ENCODE assay signal across 20 cellular contexts in genomic region chr5:140468188-140468587, GRCh38.
DNase-seq lines count a peak whose midpoint lies in the region; ATAC-seq, FAIRE-seq and TF ChIP-seq lines count a peak whose summit lies in the region.
"Had no signal": no experiment of that assay in that cellular context is flagged by ENCODE, and none has a peak within 500 bp of the region (broad histone marks: within the 10 kb centered on the region; RNA-seq: fewer than 3 reads in every experiment).

No MANE protein-coding gene starts in this region.

- no peaks in the 10 kb centered on the region for H3K9me3 Mint-ChIP-seq in central memory CD8-positive, alpha-beta T cell
- no peaks in the 10 kb centered on the region for H3K9me3 Mint-ChIP-seq in Caco-2 (ENCODE audit: unreplicated experiment)
- H3K9me3 Mint-ChIP-seq: activated T-helper 2 cell treated with anti-CD3 and anti-CD28 coated beads, Interferon-gamma antibody, Interleukin-2, Interleukin-4, amounts not matched to agents 10 μg/mL and 5 μg/mL and 100 μg/mL, durations not matched to agents 14 hours and 24 hours and 36 hours; CD4-positive, alpha-beta memory T cell; stimulated activated memory B cell treated with anti-CD40 and anti-IgM and Interleukin-4, amounts not matched to agents 10 μg/mL and 1 μg/mL and 100 μg/mL, for 72 hours had no signal

- CTCF ChIA-PET in Caco-2 (lab: Charles Lee), result no interaction called here

- no peak for ATAC-seq in central memory CD8-positive, alpha-beta T cell (replicated peaks; ENCODE audit: extremely low read depth, poor library complexity, severe bottlenecking)
- ATAC-seq in left lung, result peak; percentile 72
- ATAC-seq: HCT116; SK-N-SH treated with all-trans-retinoic acid at 6 μM for 48 hours; stimulated activated memory B cell treated with anti-CD40 and anti-IgM and Interleukin-4, amounts not matched to agents 10 μg/mL and 1 μg/mL and 100 μg/mL, for 72 hours had no signal

- FAIRE-seq in G401.6 (lab: Jason Lieb, UNC), result peak; percentile 27

- no TSS peak for BruUV-seq in Caco-2 (replicated peaks; lab: Mats Ljungman, UMichigan)

- no peaks in the 10 kb centered on the region for H3K9me2 ChIP-seq in MM.1S (replicated peaks; ENCODE audit: insufficient read depth, low read length)

- H3K4me2 ChIP-seq in MM.1S (ENCODE audit: low read depth, low read length), result peak overlapping the region; percentile 40; the same call in 1 of the 2 replicates

- POLR2A ChIA-PET in Caco-2 (lab: Charles Lee), result no interaction called here

- H4K20me1 ChIP-seq in MM.1S (ENCODE audit: insufficient read depth, low read length), result no peaks in the 10 kb centered on the region

- peaks cover 5% of the 10 kb centered on the region for H3K4me1 Mint-ChIP-seq in central memory CD8-positive, alpha-beta T cell
- no peaks in the 10 kb centered on the region for H3K4me1 Mint-ChIP-seq in Caco-2 (ENCODE audit: low read depth, unreplicated experiment)
- H3K4me1 Mint-ChIP-seq: stimulated activated memory B cell treated with anti-CD40 and anti-IgM and Interleukin-4, amounts not matched to agents 10 μg/mL and 1 μg/mL and 100 μg/mL, for 72 hours had no signal

- H3K27ac ChIP-seq in MM.1S (ENCODE audit: low read length), result peak overlapping the region; percentile 30; the same call in 1 of the 2 replicates
- no peak overlapping the region for H3K27ac ChIP-seq in left lung
- H3K27ac ChIP-seq: coronary artery had no signal

- H3K27me3 Mint-ChIP-seq in central memory CD8-positive, alpha-beta T cell, result no peaks in the 10 kb centered on the region
- H3K27me3 Mint-ChIP-seq in Caco-2 (ENCODE audit: insufficient read depth, unreplicated experiment), result no peaks in the 10 kb centered on the region
- H3K27me3 Mint-ChIP-seq: CD4-positive, alpha-beta memory T cell; stimulated activated memory B cell treated with anti-CD40 and anti-IgM and Interleukin-4, amounts not matched to agents 10 μg/mL and 1 μg/mL and 100 μg/mL, for 72 hours had no signal

- intact Hi-C loops in left lung (cut with DNase I), result no loop called here
- intact Hi-C loops in Caco-2 (cut with micrococcal nuclease; ENCODE audit: unreplicated experiment), result no loop called here

- peak overlapping the region; percentile 74 for H3K27ac Mint-ChIP-seq in central memory CD8-positive, alpha-beta T cell (ENCODE audit: low read depth)
- no peak overlapping the region for H3K27ac Mint-ChIP-seq in Caco-2 (ENCODE audit: unreplicated experiment)
- H3K27ac Mint-ChIP-seq: activated T-helper 2 cell treated with anti-CD3 and anti-CD28 coated beads, Interferon-gamma antibody, Interleukin-2, Interleukin-4, amounts not matched to agents 10 μg/mL and 5 μg/mL and 100 μg/mL, durations not matched to agents 14 hours and 24 hours and 36 hours; stimulated activated memory B cell treated with anti-CD40 and anti-IgM and Interleukin-4, amounts not matched to agents 10 μg/mL and 1 μg/mL and 100 μg/mL, for 72 hours had no signal

- H3K9me3 ChIP-seq in MM.1S (replicated peaks; ENCODE audit: insufficient read depth, low read length) (no peaks in the 10 kb centered on the region), left lung (no peaks in the 10 kb centered on the region), Caco-2 (no peaks in the 10 kb centered on the region)

- peaks cover 30% of the 10 kb centered on the region for H3K36me3 Mint-ChIP-seq in central memory CD8-positive, alpha-beta T cell (ENCODE audit: insufficient read depth)
- peaks cover 51% of the 10 kb centered on the region for H3K36me3 Mint-ChIP-seq in Caco-2 (ENCODE audit: insufficient read depth, unreplicated experiment)

- peaks cover 6% of the 10 kb centered on the region; the same call in 1 of the 2 replicates for H3K36me3 ChIP-seq in MM.1S (replicated peaks; ENCODE audit: insufficient read depth, low read length)
- peaks cover 0 to 65% of the 10 kb centered on the region in 2 donors for H3K36me3 ChIP-seq in left lung
- H3K36me3 ChIP-seq in Caco-2 (ENCODE audit: control insufficient read depth, insufficient read depth, low read length), result no peaks in the 10 kb centered on the region

- H3K4me1 ChIP-seq in MM.1S (ENCODE audit: low read length) (peaks cover 11% of the 10 kb centered on the region), left lung (no peaks in the 10 kb centered on the region), Caco-2 (no peaks in the 10 kb centered on the region)

- TF ChIP-seq CTCF in MM.1S (IDR thresholded peaks at IDR 0.05; ENCODE audit: low read length), result no peak
- TF ChIP-seq CTCF in left lung (IDR thresholded peaks at IDR 0.05), result no peak
- TF ChIP-seq CTCF in Caco-2 (IDR thresholded peaks at IDR 0.05; ENCODE audit: insufficient read depth in 1 of 2, low read depth in 1 of 2, low read length in 1 of 2, severe bottlenecking in 1 of 2, unreplicated experiment in 1 of 2), result no peak

- DNase-seq in MM.1S, result peak; percentile 65
- no peak for DNase-seq in central memory CD8-positive, alpha-beta T cell (ENCODE audit: low spot score in 2 of 2)
- DNase-seq in left lung, result no peak
- DNase-seq in activated effector memory CD4-positive, alpha-beta T cell treated with anti-CD3 and anti-CD28 coated beads, Interleukin-2, amount 50 U/mL, for 16 hours, result no peak
- DNase-seq in Caco-2, result no peak
- no peak for DNase-seq in NCI-H1092 treated with DMSO at 0.1 percent for 48 hours (lab: John Stamatoyannopoulos, UW)
- DNase-seq in NCI-H748 treated with DMSO at 0.1 percent for 48 hours (lab: John Stamatoyannopoulos, UW), result no peak
- DNase-seq: activated CD4-positive, CD25-positive, alpha-beta regulatory T cell treated with anti-CD3 and anti-CD28 coated beads, Interleukin-2, amount 50 U/mL, for 72 hours; CD4-positive, alpha-beta memory T cell; DMS79; foreskin melanocyte; midbrain; NCI-H146; T1000 had no signal

- peaks cover 3% of the 10 kb centered on the region; the same call in 1 of the 2 replicates for H3F3A ChIP-seq in MM.1S (ENCODE audit: insufficient read depth, low read length)

- no peak overlapping the region for H2AFZ ChIP-seq in MM.1S (ENCODE audit: low read length)

- H3K79me2 ChIP-seq in MM.1S (ENCODE audit: low read length), result peaks cover 23% of the 10 kb centered on the region

- no peak overlapping the region for H3K9ac ChIP-seq in MM.1S (ENCODE audit: low read length)

- peak overlapping the region; percentile 11; the same call in 1 of the 2 replicates for H3K4me3 ChIP-seq in MM.1S (ENCODE audit: low read length)
- no peak overlapping the region for H3K4me3 ChIP-seq in left lung
- no peak overlapping the region for H3K4me3 ChIP-seq in Caco-2 (ENCODE audit: low read depth, low read length)
- H3K4me3 ChIP-seq: coronary artery had no signal

- no peak overlapping the region for H3K4me3 Mint-ChIP-seq in central memory CD8-positive, alpha-beta T cell
- no peak overlapping the region for H3K4me3 Mint-ChIP-seq in Caco-2 (ENCODE audit: unreplicated experiment)
- H3K4me3 Mint-ChIP-seq: CD4-positive, alpha-beta memory T cell; stimulated activated memory B cell treated with anti-CD40 and anti-IgM and Interleukin-4, amounts not matched to agents 10 μg/mL and 1 μg/mL and 100 μg/mL, for 72 hours had no signal

- no peaks in the 10 kb centered on the region for H3K27me3 ChIP-seq in MM.1S (replicated peaks; ENCODE audit: insufficient read depth, low read length)
- no peaks in the 10 kb centered on the region for H3K27me3 ChIP-seq in left lung
- no peaks in the 10 kb centered on the region for H3K27me3 ChIP-seq in Caco-2 (replicated peaks; ENCODE audit: control insufficient read depth, insufficient read depth, low read length)
